8 cellular contexts compared by ENCODE assay signal in genomic region chr3:143433787-143434378, GRCh38.
DNase-seq lines count a peak whose midpoint lies in the region; ATAC-seq and TF ChIP-seq lines count a peak whose summit lies in the region.
"Had no signal": no experiment of that assay in that cellular context is flagged by ENCODE, and none has a peak within 500 bp of the region (broad histone marks: within the 10 kb centered on the region; RNA-seq: fewer than 3 reads in every experiment).

No MANE protein-coding gene starts in this region.

- H3K9me3 ChIP-seq in DND-41 (ENCODE audit: insufficient read depth, low read length, severe bottlenecking) (no peaks in the 10 kb centered on the region), gastrocnemius medialis (no peaks in the 10 kb centered on the region)

- H3K27me3 ChIP-seq in DND-41 (ENCODE audit: insufficient read depth, low read length, poor library complexity), result no peaks in the 10 kb centered on the region
- no peaks in the 10 kb centered on the region; the same call in 1 of the 2 replicates for H3K27me3 ChIP-seq in H7 (ENCODE audit: control insufficient read depth, insufficient read depth, low read length)
- no peaks in the 10 kb centered on the region for H3K27me3 ChIP-seq in gastrocnemius medialis

- H3K4me3 ChIP-seq in DND-41 (ENCODE audit: low read depth in 1 of 2, low read length in 2 of 2) (no peak overlapping the region), H7 (ENCODE audit: insufficient read depth, low read depth, low read length) (no peak overlapping the region), gastrocnemius medialis (no peak overlapping the region)

- TF ChIP-seq CTCF in DND-41 (IDR thresholded peaks at IDR 0.05; ENCODE audit: borderline replicate concordance, extremely low read depth, low read length, poor library complexity, severe bottlenecking), result peak; percentile 69
- no peak for TF ChIP-seq CTCF in gastrocnemius medialis (IDR thresholded peaks at IDR 0.05 in 4 of 5, conservative IDR thresholded peaks at IDR 0.05 in 1 of 5)

- H3K27ac ChIP-seq in DND-41 (ENCODE audit: low read length) (no peak overlapping the region), gastrocnemius medialis (no peak overlapping the region)

- no peak overlapping the region for H2AFZ ChIP-seq in DND-41 (ENCODE audit: low read depth, low read length)

- ATAC-seq in DND-41 (ENCODE audit: insufficient read depth, low read depth) (no peak), naive B cell (ENCODE audit: low read depth in 2 of 2) (no peak), gastrocnemius medialis (no peak)

- DNase-seq in DND-41 (peak; percentile 35), H7 (peak; percentile 24), naive B cell (peak; percentile 23), DMS153 (lab: John Stamatoyannopoulos, UW) (no peak), hypothalamus (lab: John Stamatoyannopoulos, UW) (no peak), gastrocnemius medialis (no peak)
- DNase-seq in activated naive CD8-positive, alpha-beta T cell treated with anti-CD3 and anti-CD28 coated beads for 36 hours, result peak; percentile 18

- no peaks in the 10 kb centered on the region for H3K36me3 Mint-ChIP-seq in activated naive CD8-positive, alpha-beta T cell treated with anti-CD3 and anti-CD28 coated beads for 36 hours
- H3K36me3 Mint-ChIP-seq in naive B cell, result peaks cover 0 to 6% of the 10 kb centered on the region in 2 donors

- H3K4me1 Mint-ChIP-seq in activated naive CD8-positive, alpha-beta T cell treated with anti-CD3 and anti-CD28 coated beads for 36 hours, result no peaks in the 10 kb centered on the region
- H3K4me1 Mint-ChIP-seq in naive B cell, result peaks cover 20 to 48% (median 47%) of the 10 kb centered on the region in 3 donors

- H3K36me3 ChIP-seq in DND-41 (ENCODE audit: insufficient read depth, low read length) (no peaks in the 10 kb centered on the region), H7 (replicated peaks; ENCODE audit: control insufficient read depth, insufficient read depth, low read length) (no peaks in the 10 kb centered on the region), gastrocnemius medialis (no peaks in the 10 kb centered on the region)

- intact Hi-C loops in gastrocnemius medialis (cut with DNase I; ENCODE audit: low total_unique reads), result loop anchor here (5.0 kb wide), 1 partner anchor 208 kb away; no protein-coding TSS in a partner anchor

- H3K4me3 Mint-ChIP-seq in activated naive CD8-positive, alpha-beta T cell treated with anti-CD3 and anti-CD28 coated beads for 36 hours, result no peak overlapping the region
- no peak overlapping the region for H3K4me3 Mint-ChIP-seq in naive B cell
- H3K4me3 Mint-ChIP-seq: IgD-negative memory B cell had no signal

- no peaks in the 10 kb centered on the region for H4K20me1 ChIP-seq in DND-41 (ENCODE audit: insufficient read depth, low read length)

- no peak overlapping the region for H3K27ac Mint-ChIP-seq in activated naive CD8-positive, alpha-beta T cell treated with anti-CD3 and anti-CD28 coated beads for 36 hours
- H3K27ac Mint-ChIP-seq in naive B cell, result peak overlapping the region in 2 of 6 donors; percentile 43 to 50
- H3K27ac Mint-ChIP-seq: IgD-negative memory B cell had no signal

- H3K4me1 ChIP-seq in DND-41 (ENCODE audit: insufficient read depth, low read length), result peaks cover 27% of the 10 kb centered on the region
- no peaks in the 10 kb centered on the region for H3K4me1 ChIP-seq in gastrocnemius medialis

- H3K4me2 ChIP-seq in DND-41 (ENCODE audit: insufficient read depth, low read length), result no peak overlapping the region

- no peak overlapping the region for H3K9ac ChIP-seq in DND-41 (ENCODE audit: low read depth, low read length)

- in situ Hi-C loops in gastrocnemius medialis (cut with MboI; ENCODE audit: low sequenced_read_pairs in 4 of 4), result no loop called here

- TF ChIP-seq POLR2A in gastrocnemius medialis (IDR thresholded peaks at IDR 0.05), result no peak

- no peaks in the 10 kb centered on the region for H3K79me2 ChIP-seq in DND-41 (ENCODE audit: insufficient read depth, low read length)

- no peaks in the 10 kb centered on the region for H3K9me3 Mint-ChIP-seq in activated naive CD8-positive, alpha-beta T cell treated with anti-CD3 and anti-CD28 coated beads for 36 hours
- no peaks in the 10 kb centered on the region for H3K9me3 Mint-ChIP-seq in naive B cell
- H3K9me3 Mint-ChIP-seq: IgD-negative memory B cell had no signal

- H3K27me3 Mint-ChIP-seq in activated naive CD8-positive, alpha-beta T cell treated with anti-CD3 and anti-CD28 coated beads for 36 hours, result no peaks in the 10 kb centered on the region
- no peaks in the 10 kb centered on the region for H3K27me3 Mint-ChIP-seq in naive B cell
- H3K27me3 Mint-ChIP-seq: IgD-negative memory B cell had no signal

Comparison
In these comparisons a context has a peak if more than half of its experiments do, and no peak if none do; other contexts are left out.
1. DNase-seq: peak in DND-41 (single experiment), H7 (single experiment), activated naive CD8-positive, alpha-beta T cell treated with anti-CD3 and anti-CD28 coated beads for 36 hours (single experiment) and naive B cell (single experiment); none in DMS153 (single experiment), hypothalamus (0 of 51) and gastrocnemius medialis (0 of 2).